In genomic region chr16:89657442-89658220, GRCh38 we compare ENCODE assay signal across 8 cellular contexts. TPM values are rescaled to one million over a fixed set of nuclear protein-coding genes. Genes with fewer than 3 reads are reported as not detected.
DNase-seq lines count a peak whose midpoint lies in the region; ATAC-seq, FAIRE-seq and TF ChIP-seq lines count a peak whose summit lies in the region.

TSS of gene CHMP1A (minus strand) at chr16:89657708. CDS start at chr16:89657588, 120 bp downstream.
TSS of gene SPATA33 (plus strand) at chr16:89657836. CDS start at chr16:89657912, 76 bp downstream.

- no peaks in the 10 kb centered on the region for H3K9me3 ChIP-seq in kidney (ENCODE audit: control insufficient read depth in 1 of 2, low read length in 2 of 2)

- H3K36me3 ChIP-seq in kidney (ENCODE audit: control insufficient read depth in 1 of 2, insufficient read depth in 2 of 2, low read length in 2 of 2), result peaks cover 0 to 2% of the 10 kb centered on the region in 2 donors

- DNase-seq in AG08396 (ENCODE audit: low spot score) (peak; percentile 99), NCI-H345 (lab: John Stamatoyannopoulos, UW) (peak; percentile 83), kidney (peak; percentile 96)
- peak; percentile 82 for DNase-seq in activated CD4-positive, CD25-positive, alpha-beta regulatory T cell treated with anti-CD3 and anti-CD28 coated beads, Interleukin-2, amount 50 U/mL, for 16 hours (ENCODE audit: low read depth, low spot score)
- DNase-seq in central memory CD4-positive, alpha-beta T cell, result peak; percentile 90
- peak; percentile 90 to 91 for DNase-seq in stimulated activated CD4-positive, alpha-beta T cell treated with anti-CD3 and anti-CD28 coated beads, Interleukin-15, amount 100 ng/mL, for 1 hour (ENCODE audit: low read depth in 1 of 2, low spot score in 1 of 2)

- TF ChIP-seq CTCF in kidney (IDR thresholded peaks at IDR 0.05; ENCODE audit: borderline replicate concordance, extremely low read depth, insufficient read depth), result no peak

- peaks cover 5 to 13% of the 10 kb centered on the region in 2 donors for H3K4me1 ChIP-seq in kidney (ENCODE audit: control insufficient read depth in 1 of 2, insufficient read depth in 1 of 2, low read depth in 1 of 2, low read length in 2 of 2)

- ATAC-seq in GM18873 (IDR thresholded peaks at IDR 0.05; ENCODE audit: low FRiP score, unreplicated experiment) (peak; percentile 73), HG03108 (IDR thresholded peaks at IDR 0.05; ENCODE audit: unreplicated experiment) (peak; percentile 90)

- peak within 1 kb of the TSS; percentile 83 to 90 for H3K9ac ChIP-seq in kidney (ENCODE audit: low read length in 2 of 2)

- H3K27ac ChIP-seq in kidney (ENCODE audit: low read depth in 2 of 2, low read length in 2 of 2), result peak within 1 kb of the TSS; percentile 51 to 69

- FAIRE-seq in kidney (lab: Jason Lieb, UNC), result no peak

- peak within 1 kb of the TSS; percentile 89 to 92 for H3K4me3 ChIP-seq in kidney (ENCODE audit: low read length in 2 of 2)

- intact Hi-C loops in kidney (cut with DNase I), result no loop called here

RNA-seq across cellular contexts. Expression of gene CHMP1A, which starts in this region (rescaled TPM):
- 96.1 TPM for total RNA-seq in kidney
- 71.3 TPM for polyA plus RNA-seq in kidney (ENCODE audit: insufficient read depth, low read depth, low replicate concordance)

RNA-seq across cellular contexts. Expression of gene SPATA33, which starts in this region (rescaled TPM):
- 16.3 TPM for total RNA-seq in kidney
- 13.4 TPM for polyA plus RNA-seq in kidney (ENCODE audit: insufficient read depth, low read depth, low replicate concordance)

Comparison
In these comparisons a context has a peak if more than half of its experiments do, and no peak if none do; other contexts are left out.
1. Peak in every context shown above with its lines: DNase-seq, ATAC-seq, H3K4me3 ChIP-seq and H3K27ac ChIP-seq.